Comparison of ENCODE assay signal across 1 cellular context in the genomic region with DNA sequence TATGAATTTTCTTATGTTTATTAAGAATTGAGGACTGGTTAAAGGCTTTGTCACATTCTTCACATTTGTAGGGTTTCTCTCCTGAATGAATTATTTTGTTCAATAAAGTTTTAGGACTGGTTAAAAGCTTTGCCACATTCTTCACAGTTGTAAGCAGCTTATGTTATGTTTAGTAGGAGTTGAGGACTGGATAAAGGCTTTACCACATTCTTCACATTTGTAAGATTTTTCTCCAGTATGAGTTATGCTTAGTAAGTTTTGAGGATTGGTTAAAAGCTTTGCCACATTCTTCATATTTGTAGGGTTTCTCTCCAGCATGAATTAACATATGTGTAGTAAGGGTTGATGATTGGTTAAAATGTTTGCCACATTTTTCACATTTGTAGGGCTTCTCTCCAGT.
TF ChIP-seq lines count a peak whose summit lies in the region.

No MANE protein-coding gene starts in this region.

TF ChIP-seq in IMR-90, 13 proteins besides CTCF, POLR2A, EP300 and RAD21:
- TF ChIP-seq RCOR1 (IDR thresholded peaks at IDR 0.05; ENCODE audit: insufficient replicate concordance, low read length) (no peak), CHD1 (IDR thresholded peaks at IDR 0.05; ENCODE audit: low read depth, low read length) (no peak), MAZ (IDR thresholded peaks at IDR 0.05; ENCODE audit: borderline replicate concordance, low read depth, low read length) (no peak), MXI1 (IDR thresholded peaks at IDR 0.05; ENCODE audit: borderline replicate concordance, low read depth, low read length) (no peak), RFX5 (IDR thresholded peaks at IDR 0.05; ENCODE audit: low read depth, low read length) (no peak)
- TF ChIP-seq, protein P1, sequence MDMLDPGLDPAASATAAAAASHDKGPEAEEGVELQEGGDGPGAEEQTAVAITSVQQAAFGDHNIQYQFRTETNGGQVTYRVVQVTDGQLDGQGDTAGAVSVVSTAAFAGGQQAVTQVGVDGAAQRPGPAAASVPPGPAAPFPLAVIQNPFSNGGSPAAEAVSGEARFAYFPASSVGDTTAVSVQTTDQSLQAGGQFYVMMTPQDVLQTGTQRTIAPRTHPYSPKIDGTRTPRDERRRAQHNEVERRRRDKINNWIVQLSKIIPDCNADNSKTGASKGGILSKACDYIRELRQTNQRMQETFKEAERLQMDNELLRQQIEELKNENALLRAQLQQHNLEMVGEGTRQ (IDR thresholded peaks at IDR 0.05; ENCODE audit: low read depth, low read length): no peak
